Comparison of ENCODE assay signal across 2 cellular contexts in the genomic region with DNA sequence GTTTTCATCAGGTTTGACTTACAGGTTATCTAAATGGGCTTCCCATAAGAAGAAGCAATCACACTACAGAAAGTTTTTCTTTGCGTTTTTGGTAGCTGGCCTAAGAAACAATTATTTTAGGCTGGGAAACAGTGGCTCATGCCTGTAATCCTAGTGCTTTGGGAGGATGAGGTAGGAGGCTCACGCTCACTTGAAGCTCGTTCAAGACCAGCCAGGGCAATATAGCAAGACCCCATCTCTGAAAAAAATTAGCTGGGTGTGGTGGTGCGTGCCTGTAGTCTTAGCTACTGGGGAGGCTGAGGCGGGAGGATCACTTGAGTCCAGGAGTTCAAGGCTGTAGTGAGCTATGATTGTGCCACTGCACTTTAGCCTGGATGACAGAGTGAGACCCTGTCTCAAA.
TF ChIP-seq lines count a peak whose summit lies in the region.

No MANE protein-coding gene starts in this region.

TF ChIP-seq in HEK293, 187 proteins besides CTCF, POLR2A, EP300 and RAD21:
- peak; percentile 61; the same call in 1 of the 2 replicates for TF ChIP-seq ZNF121 (tag by site-specific recombination; IDR thresholded peaks at IDR 0.05)
- no peak for TF ChIP-seq ZNF792 (tag by site-specific recombination; IDR thresholded peaks at IDR 0.05)

TF ChIP-seq in K562, 482 proteins besides CTCF, POLR2A, EP300 and RAD21:
- TF ChIP-seq, protein P1, sequence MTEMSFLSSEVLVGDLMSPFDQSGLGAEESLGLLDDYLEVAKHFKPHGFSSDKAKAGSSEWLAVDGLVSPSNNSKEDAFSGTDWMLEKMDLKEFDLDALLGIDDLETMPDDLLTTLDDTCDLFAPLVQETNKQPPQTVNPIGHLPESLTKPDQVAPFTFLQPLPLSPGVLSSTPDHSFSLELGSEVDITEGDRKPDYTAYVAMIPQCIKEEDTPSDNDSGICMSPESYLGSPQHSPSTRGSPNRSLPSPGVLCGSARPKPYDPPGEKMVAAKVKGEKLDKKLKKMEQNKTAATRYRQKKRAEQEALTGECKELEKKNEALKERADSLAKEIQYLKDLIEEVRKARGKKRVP (CRISPR knock-in tag; IDR thresholded peaks at IDR 0.05), result no peak
- peak; percentile 82 for TF ChIP-seq ZNF121 (CRISPR knock-in tag; conservative IDR thresholded peaks at IDR 0.05)
TF ChIP-seq in K562: peak in this region for 1.
